ENCODE assay signal across 29 cellular contexts in genomic region chr1:219871427-219872057, GRCh38. TPM values are rescaled to one million over a fixed set of nuclear protein-coding genes. Genes with fewer than 3 reads are reported as not detected.
A peak's percentile ranks its signal among the peaks of the same experiment; 100 is the strongest.
DNase-seq lines count a peak whose midpoint lies in the region; ATAC-seq, FAIRE-seq and TF ChIP-seq lines count a peak whose summit lies in the region.
"Had no signal": no experiment of that assay in that cellular context is flagged by ENCODE, and none has a peak within 500 bp of the region (broad histone marks: within the 10 kb centered on the region; RNA-seq: fewer than 3 reads in every experiment).

No MANE protein-coding gene starts in this region.

- CTCF ChIA-PET in H1 (lab: Charles Lee; ENCODE audit: partially characterized antibody), result interaction anchor here (1.1 kb wide), 1 partner anchor 120 kb away, joined by 3 read pairs; no protein-coding TSS in a partner anchor

- no peak for TF ChIP-seq CTCF in H1 (IDR thresholded peaks at IDR 0.05; ENCODE audit: control extremely low read depth in 1 of 3, insufficient read depth in 1 of 3, low read depth in 1 of 3, low read length in 3 of 3)
- no peak for TF ChIP-seq CTCF in right lobe of liver (IDR thresholded peaks at IDR 0.05)

- FAIRE-seq in H1 (lab: Jason Lieb, UNC) (no peak), frontal cortex (lab: Jason Lieb, UNC) (no peak)
- FAIRE-seq: A204.1, GM12891, RCC 7860 had no signal

- no peak overlapping the region for H3K23ac ChIP-seq in H1 (ENCODE audit: insufficient read length)

- TF ChIP-seq RAD21 in H1 (IDR thresholded peaks at IDR 0.05 in 1 of 2, conservative IDR thresholded peaks at IDR 0.05 in 1 of 2; ENCODE audit: low read depth in 2 of 2, low read length in 2 of 2), result no peak

- no peak overlapping the region for H3K9ac ChIP-seq in H1 (replicated peaks in 1 of 4; ENCODE audit: extremely low read depth in 1 of 4, low read depth in 3 of 4, low read length in 3 of 4)
- H3K9ac ChIP-seq: BLaER1 treated with 17β-estradiol and CSF1 and Interleukin-3, amounts not matched to agents 10 nM and 100 nM; KMS-11 had no signal

- no peaks in the 10 kb centered on the region for H4K20me1 ChIP-seq in H1 (replicated peaks in 1 of 2; ENCODE audit: control insufficient read depth in 1 of 2, insufficient read depth in 2 of 2, low read length in 2 of 2)
- H4K20me1 ChIP-seq: BLaER1 treated with 17β-estradiol and CSF1 and Interleukin-3, amounts not matched to agents 10 nM and 100 nM had no signal

- DNase-seq in NCI-H748 (lab: John Stamatoyannopoulos, UW; ENCODE audit: unreplicated experiment) (peak; percentile 27), NCI-H748 treated with DMSO at 0.1 percent for 48 hours (lab: John Stamatoyannopoulos, UW) (no peak), NCI-H69 (lab: John Stamatoyannopoulos, UW) (peak; percentile 28), H1 (ENCODE audit: low read depth in 1 of 2, low spot score in 2 of 2) (no peak), right lobe of liver (no peak), frontal cortex (ENCODE audit: low spot score in 2 of 2) (no peak), RPMI8226 (no peak)
- DNase-seq: CD4-positive, alpha-beta T cell; DMS79; EL; GF-D8; GOT3; HCEC 1CT; IMR-90; NCI-H1048; NCI-H1417 treated with DMSO at 0.1 percent for 48 hours; NCI-H187; NCI-H2081 treated with DMSO at 0.1 percent for 48 hours; NCI-H446 treated with DMSO at 0.1 percent for 48 hours; NCI-H526; T-cell had no signal

- no peak overlapping the region for H3K4ac ChIP-seq in H1 (replicated peaks; ENCODE audit: insufficient read length, low read depth, low read length)

- H2BK5ac ChIP-seq in H1 (ENCODE audit: low read depth, low read length), result no peak overlapping the region

- H3K79me1 ChIP-seq in H1 (ENCODE audit: low read depth, low read length), result no peaks in the 10 kb centered on the region

- peak overlapping the region; percentile 65; the same call in 1 of the 2 replicates for H2AFZ ChIP-seq in H1 (ENCODE audit: low read length)

- no peaks in the 10 kb centered on the region for H3K9me3 ChIP-seq in H1 (ENCODE audit: insufficient read depth in 2 of 2, low read depth in 1 of 2, low read length in 1 of 2)
- no peaks in the 10 kb centered on the region for H3K9me3 ChIP-seq in right lobe of liver
- H3K9me3 ChIP-seq: BLaER1 treated with 17β-estradiol and CSF1 and Interleukin-3, amounts not matched to agents 10 nM and 100 nM had no signal

- H3K56ac ChIP-seq in H1 (replicated peaks; ENCODE audit: insufficient read length, low read depth, low read length), result no peak overlapping the region

- H2BK15ac ChIP-seq in H1 (ENCODE audit: low read length), result no peak overlapping the region

- H2BK120ac ChIP-seq in H1 (replicated peaks; ENCODE audit: low read depth, low read length), result no peak overlapping the region

- no peak overlapping the region for H2BK20ac ChIP-seq in H1 (ENCODE audit: low read length)

- no peak overlapping the region for H3K4me2 ChIP-seq in H1 (ENCODE audit: insufficient read depth in 1 of 2, low read depth in 2 of 2, low read length in 2 of 2)
- H3K4me2 ChIP-seq: BLaER1 treated with 17β-estradiol and CSF1 and Interleukin-3, amounts not matched to agents 10 nM and 100 nM; KMS-11 had no signal

- intact Hi-C loops in right lobe of liver (cut with DNase I), result no loop called here

- no peak overlapping the region for H2BK12ac ChIP-seq in H1 (ENCODE audit: low read depth, low read length)

- H4K5ac ChIP-seq in H1 (ENCODE audit: insufficient read length, low read depth, low read length), result no peak overlapping the region

- no peak overlapping the region for H3K27ac ChIP-seq in H1 (ENCODE audit: low read depth, low read length)
- no peak overlapping the region for H3K27ac ChIP-seq in right lobe of liver
- H3K27ac ChIP-seq: BLaER1 treated with 17β-estradiol and CSF1 and Interleukin-3, amounts not matched to agents 10 nM and 100 nM; KMS-11 had no signal

- no peak overlapping the region for H2AK5ac ChIP-seq in H1 (ENCODE audit: low read depth, low read length)

- H3K4me1 ChIP-seq in H1 (replicated peaks in 1 of 4; ENCODE audit: control insufficient read depth in 3 of 4, insufficient read depth in 4 of 4, low read length in 3 of 4), result no peaks in the 10 kb centered on the region; a peak in 2 of 7 replicates
- peaks cover 0 to 11% (median 4%) of the 10 kb centered on the region in 4 donors for H3K4me1 ChIP-seq in right lobe of liver
- H3K4me1 ChIP-seq: BLaER1 treated with 17β-estradiol and CSF1 and Interleukin-3, amounts not matched to agents 10 nM and 100 nM had no signal

- TF ChIP-seq EP300 in H1 (IDR thresholded peaks at IDR 0.05; ENCODE audit: borderline replicate concordance in 1 of 2, low read depth in 2 of 2, low read length in 2 of 2), result no peak

- no peaks in the 10 kb centered on the region for H3K79me2 ChIP-seq in H1 (ENCODE audit: control insufficient read depth in 1 of 2, insufficient read depth in 2 of 2, low read length in 2 of 2)

- H3K23me2 ChIP-seq in H1 (ENCODE audit: low read depth, low read length), result no peaks in the 10 kb centered on the region

- H3K4me3 ChIP-seq in H1 (ENCODE audit: extremely low read depth in 1 of 4, insufficient read depth in 2 of 4, low read depth in 3 of 4, low read length in 4 of 4) (no peak overlapping the region), right lobe of liver (no peak overlapping the region)
- H3K4me3 ChIP-seq: BLaER1 treated with 17β-estradiol and CSF1 and Interleukin-3, amounts not matched to agents 10 nM and 100 nM had no signal

- no peak overlapping the region for H3K14ac ChIP-seq in H1 (ENCODE audit: insufficient read length)

- H3K36me3 ChIP-seq in H1 (ENCODE audit: control insufficient read depth in 2 of 4, insufficient read depth in 4 of 4, low read length in 3 of 4), result no peaks in the 10 kb centered on the region
- H3K36me3 ChIP-seq in right lobe of liver, result no peaks in the 10 kb centered on the region
- H3K36me3 ChIP-seq: BLaER1 treated with 17β-estradiol and CSF1 and Interleukin-3, amounts not matched to agents 10 nM and 100 nM had no signal

- H3K18ac ChIP-seq in H1 (ENCODE audit: extremely low read depth, low read length), result no peak overlapping the region

- H4K8ac ChIP-seq in H1 (ENCODE audit: extremely low read depth, insufficient read depth, low read length), result no peak overlapping the region

- POLR2A ChIA-PET in H1 (lab: Charles Lee; ENCODE audit: partially characterized antibody), result no interaction called here

- H3K27me3 ChIP-seq in H1 (replicated peaks in 1 of 4; ENCODE audit: control insufficient read depth in 3 of 4, extremely low read depth in 1 of 4, insufficient read depth in 3 of 4, low read length in 3 of 4) (no peaks in the 10 kb centered on the region), right lobe of liver (no peaks in the 10 kb centered on the region)
- H3K27me3 ChIP-seq: BLaER1 treated with 17β-estradiol and CSF1 and Interleukin-3, amounts not matched to agents 10 nM and 100 nM had no signal

- WGBS in H1 (ENCODE audit: extremely low coverage in 1 of 2, insufficient coverage in 1 of 2, insufficient read length in 1 of 2, insufficient replicate concordance in 2 of 2, low coverage in 1 of 2, low lambda C conversion rate in 2 of 2, missing lambda C conversion rate in 1 of 2), 2 experiments, result 69% methylated on average over 3 of the region's 3 CpGs; no CpG with 5 or more reads in 1 of the 2 experiments
- 14% methylated on average over 3 of the region's 3 CpGs for WGBS in right lobe of liver (ENCODE audit: insufficient coverage, low coverage, low lambda C conversion rate, missing lambda C conversion rate)

- ATAC-seq in right lobe of liver, result peak; percentile 39 to 89 (median 74)
- ATAC-seq: T-cell had no signal

- TF ChIP-seq POLR2A in H1 (IDR thresholded peaks at IDR 0.05; ENCODE audit: control extremely low read depth in 1 of 2, low read depth in 2 of 2, low read length in 2 of 2) (no peak), right lobe of liver (IDR thresholded peaks at IDR 0.05) (no peak)

- no peak overlapping the region for H4K91ac ChIP-seq in H1 (replicated peaks; ENCODE audit: insufficient read length, low read length)

TF ChIP-seq in H1, 55 proteins besides CTCF, POLR2A, EP300 and RAD21:
- no peak for TF ChIP-seq SP4 (IDR thresholded peaks at IDR 0.05; ENCODE audit: low read length)
- no peak for TF ChIP-seq SRF (IDR thresholded peaks at IDR 0.05; ENCODE audit: low read depth, low read length)
- TF ChIP-seq CHD2 (IDR thresholded peaks at IDR 0.05; ENCODE audit: low read length), result no peak
- no peak for TF ChIP-seq BCL11A (IDR thresholded peaks at IDR 0.05; ENCODE audit: low read depth in 2 of 2, low read length in 2 of 2)
- no peak for TF ChIP-seq PHF8 (conservative IDR thresholded peaks at IDR 0.05; ENCODE audit: low read depth, low read length)
- no peak for TF ChIP-seq BRCA1 (IDR thresholded peaks at IDR 0.05; ENCODE audit: low read depth, low read length)

RNA-seq across cellular contexts. Expression of gene SLC30A10, which starts 56.8 kb away (rescaled TPM):
- 0.15 and 0.61 TPM in 2 replicates for total RNA-seq in H1 (2021; fragmentation: NEBNext Ultra II Directional; extraction: Animal tissue kit (Norgen Biotek cat#: 25700))
- polyA plus RNA-seq in H1 (2011; rRNA removed), result 0.23 and 0.47 TPM in 2 replicates
- 0.56 TPM for polyA plus RNA-seq in H1 (2011; cell fraction: cytosol; rRNA removed)
- polyA plus RNA-seq in H1 (2011; cell fraction: nucleus; rRNA removed), result 1.2 TPM
- 0.31 to 0.39 TPM (median 0.36 TPM) in 4 replicates for polyA plus RNA-seq in H1 (2012, experiment 1 of 2)
- 0.08 TPM for polyA plus RNA-seq in H1 (2012, experiment 2 of 2)
- 0.14 TPM for polyA plus RNA-seq in H1 (2013, experiment 1 of 2)
- polyA plus RNA-seq in H1 (2013, experiment 2 of 2), result 0.17 TPM
- polyA minus RNA-seq in H1 (2011; rRNA and poly(A)+ RNA removed), result 0.73 and 0.85 TPM in 2 replicates
- polyA minus RNA-seq in H1 (2011; cell fraction: cytosol; rRNA and poly(A)+ RNA removed), result not detected
- polyA minus RNA-seq in H1 (2011; cell fraction: nucleus; rRNA and poly(A)+ RNA removed), result 1.6 TPM
- total RNA-seq in right lobe of liver (10 to 100 TPM; 25.5 to 55.5 (median 36.6) TPM), frontal cortex (19.2 TPM)
- total RNA-seq: CD4-positive, alpha-beta T cell; IMR-90; OCI-LY7; T-helper 2 cell treated with Interferon-gamma antibody and Interleukin-4, amounts not matched to agents 100 ng/mL and 5 ng/mL, for 36 hours had no signal
- polyA plus RNA-seq: AG04450, IMR-90 had no signal

Comparison
In these comparisons a context has a peak if more than half of its experiments do, and no peak if none do; other contexts are left out.
1. DNase-seq: peak in NCI-H748 (single experiment) and NCI-H69 (single experiment); none in NCI-H748 treated with DMSO at 0.1 percent for 48 hours (single experiment), H1 (0 of 2), right lobe of liver (0 of 3), frontal cortex (0 of 2) and RPMI8226 (single experiment).
2. RNA of gene SLC30A10, which starts 56.8 kb away (total RNA-seq): 25.5 to 55.5 TPM in right lobe of liver and 19.2 TPM in frontal cortex (single experiment); 0.15 to 0.61 TPM in H1; every median in the first group is over 10 times any median in the second.